14 cellular contexts compared by ENCODE assay signal in the genomic region with DNA sequence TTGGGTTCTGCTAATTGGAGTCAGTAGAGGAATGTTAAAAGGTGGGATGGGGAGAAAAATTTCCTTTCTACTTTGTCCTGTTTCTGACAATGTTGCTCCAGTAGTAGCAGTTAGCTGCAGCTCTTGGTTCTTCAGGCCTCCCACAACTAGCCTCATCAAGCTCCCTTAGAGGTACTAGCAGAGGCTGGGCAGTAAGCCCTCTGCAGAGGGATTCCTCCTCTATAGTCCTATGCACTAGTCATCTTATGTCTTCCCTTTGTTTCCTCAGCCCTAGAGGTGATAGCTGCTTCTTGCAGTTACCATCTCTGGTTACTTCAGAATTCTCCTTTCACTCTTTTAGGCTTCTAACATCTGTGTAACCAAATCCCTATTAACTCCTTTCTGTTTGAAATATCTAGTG.
"Had no signal": no experiment of that assay in that cellular context is flagged by ENCODE, and none has a peak within 500 bp of the region (broad histone marks: within the 10 kb centered on the region; RNA-seq: fewer than 3 reads in every experiment).

No MANE protein-coding gene starts in this region.

- H3K4me2 ChIP-seq: hepatocyte had no signal

- H3K36me3 Mint-ChIP-seq: naive thymus-derived CD4-positive, alpha-beta T cell had no signal

- H3K9me3 ChIP-seq: right atrium auricular region had no signal

- ATAC-seq: foreskin keratinocyte; naive thymus-derived CD4-positive, alpha-beta T cell had no signal

- H3K36me3 ChIP-seq: right atrium auricular region had no signal

- DNase-seq: effector memory CD4-positive, alpha-beta T cell; erythroblast; foreskin keratinocyte; head of caudate nucleus; kidney glomerular epithelial cell; mesendoderm; naive thymus-derived CD4-positive, alpha-beta T cell; nephron progenitor cell; small intestine; stimulated activated CD4-positive, alpha-beta T cell treated with anti-CD3 and anti-CD28 coated beads, Interleukin-12 subunit alpha, Interleukin-12 subunit beta, amount 100 ng/mL, for 4 hours; stimulated activated naive CD4-positive, alpha-beta T cell; trophoblast cell had no signal

- H3K4me3 ChIP-seq: hepatocyte, right atrium auricular region had no signal

- H3K4me3 Mint-ChIP-seq: naive thymus-derived CD4-positive, alpha-beta T cell; nephron progenitor cell had no signal

- H2AFZ ChIP-seq: hepatocyte had no signal

- H3K4me1 ChIP-seq: foreskin keratinocyte had no signal

- H3K27ac ChIP-seq: foreskin keratinocyte, hepatocyte, right atrium auricular region had no signal

- H3K79me2 ChIP-seq: hepatocyte had no signal

- H3K27ac Mint-ChIP-seq: naive thymus-derived CD4-positive, alpha-beta T cell; nephron progenitor cell had no signal

- H3K27me3 ChIP-seq: hepatocyte, right atrium auricular region had no signal

- H3K4me1 Mint-ChIP-seq: naive thymus-derived CD4-positive, alpha-beta T cell; nephron progenitor cell had no signal
